Comparison of ENCODE assay signal across 8 cellular contexts in the genomic region with DNA sequence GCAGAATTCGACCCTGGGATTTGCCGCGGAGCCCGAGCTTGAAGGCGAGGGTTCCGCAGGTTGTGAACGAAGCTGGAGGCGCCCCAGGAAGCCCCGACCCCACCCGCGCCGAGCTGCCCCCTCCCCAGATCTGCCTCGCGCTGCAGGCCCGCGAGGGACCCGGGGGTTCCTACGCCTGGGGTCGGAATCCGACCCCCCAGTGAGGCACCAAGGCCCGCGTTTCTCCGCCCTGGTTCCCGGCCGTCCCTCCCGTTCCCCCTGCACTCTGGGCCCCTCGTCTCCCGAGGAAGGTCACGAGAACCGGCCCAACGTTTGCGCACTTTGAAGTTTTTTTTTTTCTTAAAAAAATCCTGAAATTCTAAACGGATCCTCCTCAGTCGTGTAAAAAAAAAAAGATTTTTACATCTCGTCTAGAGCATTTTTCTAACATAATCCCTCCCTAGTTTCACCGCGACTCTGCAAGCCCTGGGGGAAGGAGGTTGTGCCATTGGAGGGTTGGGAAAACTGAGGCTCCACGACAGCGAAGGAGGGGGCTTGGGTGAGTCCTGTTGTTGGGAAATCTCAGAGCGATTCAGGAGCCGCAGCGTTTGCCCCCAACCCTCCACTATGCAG. TPM values are rescaled to one million over a fixed set of nuclear protein-coding genes. Genes with fewer than 3 reads are reported as not detected.
DNase-seq lines count a peak whose midpoint lies in the region; ATAC-seq, FAIRE-seq and TF ChIP-seq lines count a peak whose summit lies in the region.

No MANE protein-coding gene starts in this region.

- no peaks in the 10 kb centered on the region for H3K36me3 Mint-ChIP-seq in neural crest cell (ENCODE audit: low read depth)

- peak overlapping the region; percentile 57; the same call in 1 of the 2 replicates for H3K4me2 ChIP-seq in OCI-LY7 (ENCODE audit: low read length)
- peak overlapping the region; percentile 87 for H3K4me2 ChIP-seq in endothelial cell of umbilical vein (ENCODE audit: insufficient read depth, low read length)

- CTCF ChIA-PET in OCI-LY7 (lab: Charles Lee; ENCODE audit: unreplicated experiment) = no interaction called here
- CTCF ChIA-PET in endothelial cell of umbilical vein (lab: Charles Lee) = interaction anchor here (0.7 to 1.7 kb wide), 3 partner anchors 25 to 183 kb away, joined by 3 to 25 read pairs (median 5); a partner anchor contains a TSS

- peaks cover 7 to 30% of the 10 kb centered on the region in 2 experiments for H3K27me3 ChIP-seq in endothelial cell of umbilical vein (ENCODE audit: control insufficient read depth in 2 of 2, insufficient read depth in 2 of 2, low read length in 2 of 2)

- no peak overlapping the region for H3K27ac ChIP-seq in OCI-LY7 (ENCODE audit: low read depth, low read length, poor library complexity, severe bottlenecking)
- no peak overlapping the region for H3K27ac ChIP-seq in endothelial cell of umbilical vein (ENCODE audit: insufficient read depth, low read depth, low read length)

- POLR2A ChIA-PET in OCI-LY7 (lab: Charles Lee) = no interaction called here
- POLR2A ChIA-PET in endothelial cell of umbilical vein (lab: Charles Lee) = no interaction called here

- no peaks in the 10 kb centered on the region for H3K9me2 ChIP-seq in OCI-LY7 (ENCODE audit: insufficient read depth, low read length)

- no peaks in the 10 kb centered on the region for H3K9me1 ChIP-seq in endothelial cell of umbilical vein (replicated peaks; ENCODE audit: control insufficient read depth, extremely low read depth, insufficient read depth, low read length)

- H3K4me1 ChIP-seq in OCI-LY7 (ENCODE audit: insufficient read depth, low read length, poor library complexity, severe bottlenecking) (no peaks in the 10 kb centered on the region), endothelial cell of umbilical vein (ENCODE audit: control insufficient read depth, extremely low read depth, insufficient read depth, low read length) (peaks cover 8% of the 10 kb centered on the region)

- no peak overlapping the region for H3K27ac Mint-ChIP-seq in neural crest cell (ENCODE audit: unreplicated experiment)

- TF ChIP-seq POLR2A in endothelial cell of umbilical vein (IDR thresholded peaks at IDR 0.05; ENCODE audit: low read depth, low read length) = no peak

- peaks cover 50% of the 10 kb centered on the region for H3K27me3 Mint-ChIP-seq in neural crest cell (ENCODE audit: low read depth)

- DNase-seq in AG10803 (ENCODE audit: low read depth) (no peak), OCI-LY7 (ENCODE audit: low spot score) (no peak), endothelial cell of umbilical vein (ENCODE audit: low read depth, low spot score) (no peak), neural crest cell (ENCODE audit: low read depth, low spot score) (no peak), SIG-M5 (lab: John Stamatoyannopoulos, UW) (no peak), NOMO-1 treated with DMSO at 0.1 percent for 48 hours (lab: John Stamatoyannopoulos, UW; ENCODE audit: unreplicated experiment) (no peak), NCI-H510A (lab: John Stamatoyannopoulos, UW) (no peak)

- no peak for FAIRE-seq in endothelial cell of umbilical vein (lab: Jason Lieb, UNC)

- H2AFZ ChIP-seq in OCI-LY7 (ENCODE audit: low read length) (no peak overlapping the region), endothelial cell of umbilical vein (ENCODE audit: low read depth, low read length) (peak overlapping the region; percentile 99)

- H4K20me1 ChIP-seq in OCI-LY7 (ENCODE audit: insufficient read depth, low read length) (no peaks in the 10 kb centered on the region), endothelial cell of umbilical vein (replicated peaks; ENCODE audit: control insufficient read depth, extremely low read depth, insufficient read depth, low read length) (no peaks in the 10 kb centered on the region)

- H3K4me3 ChIP-seq in AG10803 (ENCODE audit: low read length) (peak overlapping the region; percentile 79), OCI-LY7 (ENCODE audit: low read depth, low read length, poor library complexity, severe bottlenecking) (no peak overlapping the region), endothelial cell of umbilical vein (replicated peaks in 1 of 3; ENCODE audit: insufficient read depth in 1 of 3, low read depth in 1 of 3, low read length in 3 of 3) (peak overlapping the region; percentile 56 to 74 (median 70))

- BruUV-seq in OCI-LY7 (replicated peaks; lab: Mats Ljungman, UMichigan) (no TSS peak), endothelial cell of umbilical vein (replicated peaks; lab: Mats Ljungman, UMichigan) (no TSS peak)

- H3K79me2 ChIP-seq in OCI-LY7 (ENCODE audit: insufficient read depth, low read depth, low read length) (no peaks in the 10 kb centered on the region), endothelial cell of umbilical vein (ENCODE audit: control insufficient read depth, insufficient read depth, low read length) (peaks cover 6% of the 10 kb centered on the region)

- peak overlapping the region; percentile 86 for H3K4me3 Mint-ChIP-seq in neural crest cell

- dilution Hi-C loops in endothelial cell of umbilical vein (cut with MboI; ENCODE audit: extremely low pct_ligation_motif_present, low sequenced_read_pairs) = no loop called here

- H3K36me3 ChIP-seq in OCI-LY7 (ENCODE audit: insufficient read depth, low read length) = no peaks in the 10 kb centered on the region
- H3K36me3 ChIP-seq in endothelial cell of umbilical vein (ENCODE audit: control insufficient read depth in 2 of 2, extremely low read depth in 1 of 2, insufficient read depth in 2 of 2, low read length in 2 of 2) = no peaks in the 10 kb centered on the region

- peaks cover 24% of the 10 kb centered on the region for H3K4me1 Mint-ChIP-seq in neural crest cell

- intact Hi-C loops in OCI-LY7 (cut with micrococcal nuclease; ENCODE audit: unreplicated experiment) = no loop called here
- intact Hi-C loops in endothelial cell of umbilical vein (cut with micrococcal nuclease) = loop anchor here (1.0 to 5.0 kb wide), 4 partner anchors 61 to 293 kb away; a partner anchor contains a TSS

- no peaks in the 10 kb centered on the region for H3K9me3 ChIP-seq in OCI-LY7 (ENCODE audit: low read length)
- no peaks in the 10 kb centered on the region for H3K9me3 ChIP-seq in endothelial cell of umbilical vein (replicated peaks; ENCODE audit: control insufficient read depth, insufficient read depth, low read length)

- no peak for TF ChIP-seq CTCF in AG10803 (conservative IDR thresholded peaks at IDR 0.05; ENCODE audit: low read length)
- no peak for TF ChIP-seq CTCF in OCI-LY7 (conservative IDR thresholded peaks at IDR 0.05; ENCODE audit: low read length)
- TF ChIP-seq CTCF in endothelial cell of umbilical vein (IDR thresholded peaks at IDR 0.05; ENCODE audit: extremely low read depth in 1 of 2, insufficient read depth in 1 of 2, low read depth in 1 of 2, low read length in 2 of 2) = no peak
- no peak for TF ChIP-seq CTCF in neural crest cell (conservative IDR thresholded peaks at IDR 0.05)

- no peaks in the 10 kb centered on the region for H3K9me3 Mint-ChIP-seq in neural crest cell

- H3K9ac ChIP-seq in endothelial cell of umbilical vein (replicated peaks; ENCODE audit: extremely low read depth, insufficient read depth, low read length) = peak overlapping the region; percentile 65

- ATAC-seq in HG02870 (IDR thresholded peaks at IDR 0.05; ENCODE audit: unreplicated experiment) = no peak

TF ChIP-seq in endothelial cell of umbilical vein, 7 proteins besides CTCF, POLR2A, EP300 and RAD21:
- no peak for TF ChIP-seq POLR2AphosphoS5 (IDR thresholded peaks at IDR 0.05; ENCODE audit: insufficient read depth, low read depth, low read length)
- TF ChIP-seq, protein P1, sequence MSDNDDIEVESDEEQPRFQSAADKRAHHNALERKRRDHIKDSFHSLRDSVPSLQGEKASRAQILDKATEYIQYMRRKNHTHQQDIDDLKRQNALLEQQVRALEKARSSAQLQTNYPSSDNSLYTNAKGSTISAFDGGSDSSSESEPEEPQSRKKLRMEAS (IDR thresholded peaks at IDR 0.05; ENCODE audit: insufficient read depth, insufficient read length) = no peak
- TF ChIP-seq FOS (IDR thresholded peaks at IDR 0.05; ENCODE audit: borderline replicate concordance, insufficient read depth, low read length) = no peak
- TF ChIP-seq GATA2 (IDR thresholded peaks at IDR 0.05; ENCODE audit: insufficient read depth, insufficient read length, low read depth, low read length) = no peak
- no peak for TF ChIP-seq MYC (IDR thresholded peaks at IDR 0.05; ENCODE audit: low read depth, low read length)
- no peak for TF ChIP-seq EZH2 (IDR thresholded peaks at IDR 0.05; ENCODE audit: borderline replicate concordance, low read depth, low read length, severe bottlenecking)
- TF ChIP-seq JUN (IDR thresholded peaks at IDR 0.05; ENCODE audit: borderline replicate concordance, insufficient read depth, insufficient read length, low read depth) = no peak

RNA-seq across cellular contexts. Expression of a gene that starts 0.9 kb away (rescaled TPM):
- not detected in 2 replicates for total RNA-seq in OCI-LY7 (2014; rRNA removed; shearing (Covaris generic))
- total RNA-seq in OCI-LY7 (2022) (not detected in 2 replicates), endothelial cell of umbilical vein (4.5 and 5.5 TPM in 2 replicates), neural crest cell (11.1 and 12.5 TPM in 2 replicates)
- polyA plus RNA-seq in endothelial cell of umbilical vein = 3.2 and 4.3 TPM in 2 replicates
- 5.6 and 6.8 TPM in 2 replicates for polyA plus RNA-seq in endothelial cell of umbilical vein (2011; cell fraction: cytosol; rRNA removed)
- polyA plus RNA-seq in endothelial cell of umbilical vein (2011; cell fraction: nucleus; rRNA removed) = 10.1 and 11.1 TPM in 2 replicates
- 6.9 and 7.6 TPM in 2 replicates for polyA plus RNA-seq in endothelial cell of umbilical vein (2012)
- polyA minus RNA-seq in endothelial cell of umbilical vein = 6.6 and 9.4 TPM in 2 replicates
- polyA minus RNA-seq in endothelial cell of umbilical vein (2011; cell fraction: cytosol; rRNA and poly(A)+ RNA removed) = 6.7 TPM
- polyA minus RNA-seq in endothelial cell of umbilical vein (2011; cell fraction: nucleus; rRNA and poly(A)+ RNA removed) = 5.6 and 7.0 TPM in 2 replicates
